ENCODE assay signal across 1 cellular context in the genomic region with DNA sequence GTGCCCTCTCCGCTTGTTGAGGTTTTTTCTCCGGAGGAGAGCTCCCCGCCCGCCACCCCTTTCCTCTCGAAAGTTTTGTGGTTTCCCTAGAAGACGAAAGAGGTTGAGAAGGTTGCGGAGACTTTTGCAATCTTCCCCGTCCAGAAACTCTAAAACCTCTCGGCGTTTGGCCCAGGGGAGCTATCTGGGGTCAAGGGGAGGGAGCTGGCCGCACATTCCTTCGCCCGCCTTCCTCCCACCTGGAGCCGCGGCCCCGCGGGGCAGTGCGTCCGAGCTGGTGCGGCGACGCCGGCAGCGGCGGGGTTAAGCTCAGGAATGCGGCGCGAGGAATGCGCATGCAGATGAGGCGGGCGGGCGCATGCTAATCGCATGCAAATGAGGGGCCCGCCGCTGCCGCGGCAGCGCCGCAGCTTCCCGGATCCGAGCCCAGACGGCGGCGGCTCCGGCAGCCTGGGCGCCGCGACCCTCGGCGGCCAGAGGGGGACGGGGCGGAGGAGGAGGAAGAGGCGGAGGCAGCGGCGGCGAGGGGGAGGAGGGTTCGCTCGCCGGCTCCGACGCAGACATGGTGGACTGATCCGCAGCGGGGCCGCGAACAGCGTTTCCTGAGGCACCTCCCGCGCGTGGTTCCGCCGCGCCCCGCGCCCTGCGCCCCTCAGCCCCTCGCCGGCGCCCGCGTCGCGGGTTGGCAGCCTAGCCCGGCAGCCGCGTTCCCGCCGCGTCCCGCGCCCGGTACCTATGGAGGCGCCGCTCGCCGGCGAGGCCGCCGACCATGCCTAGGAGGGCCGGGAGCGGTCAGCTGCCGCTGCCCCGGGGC.
TF ChIP-seq lines count a peak whose summit lies in the region.

A gene (plus strand): TSS at position 535 of the 814 bp plus-strand sequence. CDS start 235 bp downstream, at position 770.

TF ChIP-seq in HepG2, 621 proteins besides CTCF, POLR2A, EP300 and RAD21 (continued from another document and continues in another):
- TF ChIP-seq ZNF10 (CRISPR knock-in tag; IDR thresholded peaks at IDR 0.05; ENCODE audit: borderline replicate concordance, low read depth) (no peak), ZNF577 (CRISPR knock-in tag; IDR thresholded peaks at IDR 0.05; ENCODE audit: borderline replicate concordance, low read depth) (no peak), MBD4 (IDR thresholded peaks at IDR 0.05; ENCODE audit: borderline replicate concordance, low read length) (no peak), BORCS8-MEF2B (CRISPR knock-in tag; IDR thresholded peaks at IDR 0.05) (no peak), ZNF274 (CRISPR knock-in tag; IDR thresholded peaks at IDR 0.05) (no peak; the same call in 1 of the 2 replicates), REL (CRISPR knock-in tag; conservative IDR thresholded peaks at IDR 0.05) (no peak), KLF16 (CRISPR knock-in tag; IDR thresholded peaks at IDR 0.05) (0 out of 4 replicates have a peak, but pooled peaks of 1 of the 2 experiments have one; percentile 39), KDM2A (CRISPR knock-in tag; IDR thresholded peaks at IDR 0.05; ENCODE audit: borderline replicate concordance, low read depth) (peak; percentile 94), ATF1 (CRISPR knock-in tag; IDR thresholded peaks at IDR 0.05) (no peak), ZNF549 (CRISPR knock-in tag; IDR thresholded peaks at IDR 0.05) (no peak), ZNF510 (CRISPR knock-in tag; IDR thresholded peaks at IDR 0.05; ENCODE audit: low read depth) (no peak; the same call in 1 of the 2 replicates), SIX1 (CRISPR knock-in tag; IDR thresholded peaks at IDR 0.05; ENCODE audit: borderline replicate concordance) (no peak), PLRG1 (conservative IDR thresholded peaks at IDR 0.05) (no peak), KDM4B (CRISPR knock-in tag; IDR thresholded peaks at IDR 0.05) (0 out of 2 replicates have a peak, but pooled peaks have one; percentile 79), ZNF251 (CRISPR knock-in tag; IDR thresholded peaks at IDR 0.05) (no peak), ZNF652 (CRISPR knock-in tag; IDR thresholded peaks at IDR 0.05; ENCODE audit: borderline replicate concordance, low read depth) (peak; percentile 99), ZNF230 (CRISPR knock-in tag; IDR thresholded peaks at IDR 0.05) (no peak), ZNF136 (CRISPR knock-in tag; IDR thresholded peaks at IDR 0.05; ENCODE audit: low read depth) (no peak), NPAS2 (CRISPR knock-in tag; IDR thresholded peaks at IDR 0.05; ENCODE audit: borderline replicate concordance) (no peak), KLF11 (CRISPR knock-in tag; IDR thresholded peaks at IDR 0.05) (no peak), DPF2 (CRISPR knock-in tag; IDR thresholded peaks at IDR 0.05; ENCODE audit: borderline replicate concordance, low read depth) (no peak), ZNF34 (CRISPR knock-in tag; IDR thresholded peaks at IDR 0.05; ENCODE audit: borderline replicate concordance) (no peak; the same call in 1 of the 2 replicates), AGO2 (optimal IDR thresholded peaks at IDR 0.05; ENCODE audit: low read depth, low read length) (no peak), GLI4 (CRISPR knock-in tag; IDR thresholded peaks at IDR 0.05; ENCODE audit: borderline replicate concordance) (no peak), ZNF143 (CRISPR knock-in tag; IDR thresholded peaks at IDR 0.05) (no peak), TOPORS (CRISPR knock-in tag; IDR thresholded peaks at IDR 0.05) (peak; percentile 45; the same call in 1 of the 2 replicates), CHD4 (IDR thresholded peaks at IDR 0.05; ENCODE audit: borderline replicate concordance, low read length) (no peak), DMAP1 (CRISPR knock-in tag; IDR thresholded peaks at IDR 0.05) (no peak; the same call in 1 of the 2 replicates), KMT2A (CRISPR knock-in tag; IDR thresholded peaks at IDR 0.05) (no peak; the same call in 1 of the 2 replicates), ZNF292 (CRISPR knock-in tag; IDR thresholded peaks at IDR 0.05; ENCODE audit: borderline replicate concordance, low read depth) (no peak)
- TF ChIP-seq, protein P1, sequence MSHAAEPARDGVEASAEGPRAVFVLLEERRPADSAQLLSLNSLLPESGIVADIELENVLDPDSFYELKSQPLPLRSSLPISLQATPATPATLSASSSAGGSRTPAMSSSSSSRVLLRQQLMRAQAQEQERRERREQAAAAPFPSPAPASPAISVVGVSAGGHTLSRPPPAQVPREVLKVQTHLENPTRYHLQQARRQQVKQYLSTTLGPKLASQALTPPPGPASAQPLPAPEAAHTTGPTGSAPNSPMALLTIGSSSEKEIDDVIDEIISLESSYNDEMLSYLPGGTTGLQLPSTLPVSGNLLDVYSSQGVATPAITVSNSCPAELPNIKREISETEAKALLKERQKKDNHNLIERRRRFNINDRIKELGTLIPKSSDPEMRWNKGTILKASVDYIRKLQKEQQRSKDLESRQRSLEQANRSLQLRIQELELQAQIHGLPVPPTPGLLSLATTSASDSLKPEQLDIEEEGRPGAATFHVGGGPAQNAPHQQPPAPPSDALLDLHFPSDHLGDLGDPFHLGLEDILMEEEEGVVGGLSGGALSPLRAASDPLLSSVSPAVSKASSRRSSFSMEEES (CRISPR knock-in tag; IDR thresholded peaks at IDR 0.05) = no peak
- TF ChIP-seq, protein P2, sequence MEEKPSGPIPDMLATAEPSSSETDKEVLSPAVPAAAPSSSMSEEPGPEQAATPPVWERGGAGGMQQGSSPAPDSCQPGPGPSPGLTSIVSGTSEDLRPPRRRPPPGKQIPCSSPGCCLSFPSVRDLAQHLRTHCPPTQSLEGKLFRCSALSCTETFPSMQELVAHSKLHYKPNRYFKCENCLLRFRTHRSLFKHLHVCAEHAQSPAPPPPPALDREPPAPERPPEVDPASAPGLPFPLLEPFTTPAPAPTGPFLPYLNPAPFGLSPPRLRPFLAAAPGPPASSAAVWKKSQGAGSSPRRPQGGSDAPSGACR (CRISPR knock-in tag; IDR thresholded peaks at IDR 0.05) = no peak
- TF ChIP-seq, protein P3, sequence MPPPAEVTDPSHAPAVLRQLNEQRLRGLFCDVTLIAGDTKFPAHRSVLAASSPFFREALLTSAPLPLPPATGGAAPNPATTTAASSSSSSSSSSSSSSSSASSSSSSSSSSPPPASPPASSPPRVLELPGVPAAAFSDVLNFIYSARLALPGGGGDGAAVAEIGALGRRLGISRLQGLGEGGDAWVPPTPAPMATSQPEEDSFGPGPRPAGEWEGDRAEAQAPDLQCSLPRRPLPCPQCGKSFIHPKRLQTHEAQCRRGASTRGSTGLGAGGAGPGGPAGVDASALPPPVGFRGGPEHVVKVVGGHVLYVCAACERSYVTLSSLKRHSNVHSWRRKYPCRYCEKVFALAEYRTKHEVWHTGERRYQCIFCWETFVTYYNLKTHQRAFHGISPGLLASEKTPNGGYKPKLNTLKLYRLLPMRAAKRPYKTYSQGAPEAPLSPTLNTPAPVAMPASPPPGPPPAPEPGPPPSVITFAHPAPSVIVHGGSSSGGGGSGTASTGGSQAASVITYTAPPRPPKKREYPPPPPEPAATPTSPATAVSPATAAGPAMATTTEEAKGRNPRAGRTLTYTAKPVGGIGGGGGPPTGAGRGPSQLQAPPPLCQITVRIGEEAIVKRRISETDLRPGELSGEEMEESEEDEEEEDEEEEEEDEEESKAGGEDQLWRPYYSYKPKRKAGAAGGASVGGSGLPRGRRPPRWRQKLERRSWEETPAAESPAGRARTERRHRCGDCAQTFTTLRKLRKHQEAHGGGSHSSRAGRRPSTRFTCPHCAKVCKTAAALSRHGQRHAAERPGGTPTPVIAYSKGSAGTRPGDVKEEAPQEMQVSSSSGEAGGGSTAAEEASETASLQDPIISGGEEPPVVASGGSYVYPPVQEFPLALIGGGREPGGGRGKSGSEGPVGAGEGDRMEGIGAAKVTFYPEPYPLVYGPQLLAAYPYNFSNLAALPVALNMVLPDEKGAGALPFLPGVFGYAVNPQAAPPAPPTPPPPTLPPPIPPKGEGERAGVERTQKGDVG (CRISPR knock-in tag; IDR thresholded peaks at IDR 0.05; ENCODE audit: borderline replicate concordance) = peak; percentile 77; the same call in 1 of the 2 replicates
- TF ChIP-seq, protein P4, sequence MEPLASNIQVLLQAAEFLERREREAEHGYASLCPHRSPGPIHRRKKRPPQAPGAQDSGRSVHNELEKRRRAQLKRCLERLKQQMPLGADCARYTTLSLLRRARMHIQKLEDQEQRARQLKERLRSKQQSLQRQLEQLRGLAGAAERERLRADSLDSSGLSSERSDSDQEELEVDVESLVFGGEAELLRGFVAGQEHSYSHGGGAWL (CRISPR knock-in tag; IDR thresholded peaks at IDR 0.05) = peak; percentile 46
- TF ChIP-seq, protein P5, sequence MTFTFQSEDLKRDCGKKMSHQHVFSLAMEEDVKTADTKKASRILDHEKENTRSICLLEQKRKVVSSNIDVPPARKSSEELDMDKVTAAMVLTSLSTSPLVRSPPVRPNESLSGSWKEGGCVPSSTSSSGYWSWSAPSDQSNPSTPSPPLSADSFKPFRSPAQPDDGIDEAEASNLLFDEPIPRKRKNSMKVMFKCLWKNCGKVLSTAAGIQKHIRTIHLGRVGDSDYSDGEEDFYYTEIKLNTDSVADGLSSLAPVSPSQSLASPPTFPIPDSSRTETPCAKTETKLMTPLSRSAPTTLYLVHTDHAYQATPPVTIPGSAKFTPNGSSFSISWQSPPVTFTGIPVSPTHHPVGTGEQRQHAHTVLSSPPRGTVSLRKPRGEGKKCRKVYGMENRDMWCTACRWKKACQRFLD (CRISPR knock-in tag; IDR thresholded peaks at IDR 0.05; ENCODE audit: borderline replicate concordance) = no peak
- TF ChIP-seq, protein P6, sequence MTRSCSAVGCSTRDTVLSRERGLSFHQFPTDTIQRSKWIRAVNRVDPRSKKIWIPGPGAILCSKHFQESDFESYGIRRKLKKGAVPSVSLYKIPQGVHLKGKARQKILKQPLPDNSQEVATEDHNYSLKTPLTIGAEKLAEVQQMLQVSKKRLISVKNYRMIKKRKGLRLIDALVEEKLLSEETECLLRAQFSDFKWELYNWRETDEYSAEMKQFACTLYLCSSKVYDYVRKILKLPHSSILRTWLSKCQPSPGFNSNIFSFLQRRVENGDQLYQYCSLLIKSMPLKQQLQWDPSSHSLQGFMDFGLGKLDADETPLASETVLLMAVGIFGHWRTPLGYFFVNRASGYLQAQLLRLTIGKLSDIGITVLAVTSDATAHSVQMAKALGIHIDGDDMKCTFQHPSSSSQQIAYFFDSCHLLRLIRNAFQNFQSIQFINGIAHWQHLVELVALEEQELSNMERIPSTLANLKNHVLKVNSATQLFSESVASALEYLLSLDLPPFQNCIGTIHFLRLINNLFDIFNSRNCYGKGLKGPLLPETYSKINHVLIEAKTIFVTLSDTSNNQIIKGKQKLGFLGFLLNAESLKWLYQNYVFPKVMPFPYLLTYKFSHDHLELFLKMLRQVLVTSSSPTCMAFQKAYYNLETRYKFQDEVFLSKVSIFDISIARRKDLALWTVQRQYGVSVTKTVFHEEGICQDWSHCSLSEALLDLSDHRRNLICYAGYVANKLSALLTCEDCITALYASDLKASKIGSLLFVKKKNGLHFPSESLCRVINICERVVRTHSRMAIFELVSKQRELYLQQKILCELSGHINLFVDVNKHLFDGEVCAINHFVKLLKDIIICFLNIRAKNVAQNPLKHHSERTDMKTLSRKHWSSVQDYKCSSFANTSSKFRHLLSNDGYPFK (CRISPR knock-in tag; IDR thresholded peaks at IDR 0.05; ENCODE audit: borderline replicate concordance) = peak; percentile 59; the same call in 1 of the 2 replicates
- TF ChIP-seq, protein P7, sequence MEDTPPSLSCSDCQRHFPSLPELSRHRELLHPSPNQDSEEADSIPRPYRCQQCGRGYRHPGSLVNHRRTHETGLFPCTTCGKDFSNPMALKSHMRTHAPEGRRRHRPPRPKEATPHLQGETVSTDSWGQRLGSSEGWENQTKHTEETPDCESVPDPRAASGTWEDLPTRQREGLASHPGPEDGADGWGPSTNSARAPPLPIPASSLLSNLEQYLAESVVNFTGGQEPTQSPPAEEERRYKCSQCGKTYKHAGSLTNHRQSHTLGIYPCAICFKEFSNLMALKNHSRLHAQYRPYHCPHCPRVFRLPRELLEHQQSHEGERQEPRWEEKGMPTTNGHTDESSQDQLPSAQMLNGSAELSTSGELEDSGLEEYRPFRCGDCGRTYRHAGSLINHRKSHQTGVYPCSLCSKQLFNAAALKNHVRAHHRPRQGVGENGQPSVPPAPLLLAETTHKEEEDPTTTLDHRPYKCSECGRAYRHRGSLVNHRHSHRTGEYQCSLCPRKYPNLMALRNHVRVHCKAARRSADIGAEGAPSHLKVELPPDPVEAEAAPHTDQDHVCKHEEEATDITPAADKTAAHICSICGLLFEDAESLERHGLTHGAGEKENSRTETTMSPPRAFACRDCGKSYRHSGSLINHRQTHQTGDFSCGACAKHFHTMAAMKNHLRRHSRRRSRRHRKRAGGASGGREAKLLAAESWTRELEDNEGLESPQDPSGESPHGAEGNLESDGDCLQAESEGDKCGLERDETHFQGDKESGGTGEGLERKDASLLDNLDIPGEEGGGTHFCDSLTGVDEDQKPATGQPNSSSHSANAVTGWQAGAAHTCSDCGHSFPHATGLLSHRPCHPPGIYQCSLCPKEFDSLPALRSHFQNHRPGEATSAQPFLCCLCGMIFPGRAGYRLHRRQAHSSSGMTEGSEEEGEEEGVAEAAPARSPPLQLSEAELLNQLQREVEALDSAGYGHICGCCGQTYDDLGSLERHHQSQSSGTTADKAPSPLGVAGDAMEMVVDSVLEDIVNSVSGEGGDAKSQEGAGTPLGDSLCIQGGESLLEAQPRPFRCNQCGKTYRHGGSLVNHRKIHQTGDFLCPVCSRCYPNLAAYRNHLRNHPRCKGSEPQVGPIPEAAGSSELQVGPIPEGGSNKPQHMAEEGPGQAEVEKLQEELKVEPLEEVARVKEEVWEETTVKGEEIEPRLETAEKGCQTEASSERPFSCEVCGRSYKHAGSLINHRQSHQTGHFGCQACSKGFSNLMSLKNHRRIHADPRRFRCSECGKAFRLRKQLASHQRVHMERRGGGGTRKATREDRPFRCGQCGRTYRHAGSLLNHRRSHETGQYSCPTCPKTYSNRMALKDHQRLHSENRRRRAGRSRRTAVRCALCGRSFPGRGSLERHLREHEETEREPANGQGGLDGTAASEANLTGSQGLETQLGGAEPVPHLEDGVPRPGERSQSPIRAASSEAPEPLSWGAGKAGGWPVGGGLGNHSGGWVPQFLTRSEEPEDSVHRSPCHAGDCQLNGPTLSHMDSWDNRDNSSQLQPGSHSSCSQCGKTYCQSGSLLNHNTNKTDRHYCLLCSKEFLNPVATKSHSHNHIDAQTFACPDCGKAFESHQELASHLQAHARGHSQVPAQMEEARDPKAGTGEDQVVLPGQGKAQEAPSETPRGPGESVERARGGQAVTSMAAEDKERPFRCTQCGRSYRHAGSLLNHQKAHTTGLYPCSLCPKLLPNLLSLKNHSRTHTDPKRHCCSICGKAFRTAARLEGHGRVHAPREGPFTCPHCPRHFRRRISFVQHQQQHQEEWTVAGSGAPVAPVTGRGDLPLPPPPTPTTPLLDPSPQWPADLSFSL (CRISPR knock-in tag; IDR thresholded peaks at IDR 0.05) = no peak
- TF ChIP-seq, protein P8, sequence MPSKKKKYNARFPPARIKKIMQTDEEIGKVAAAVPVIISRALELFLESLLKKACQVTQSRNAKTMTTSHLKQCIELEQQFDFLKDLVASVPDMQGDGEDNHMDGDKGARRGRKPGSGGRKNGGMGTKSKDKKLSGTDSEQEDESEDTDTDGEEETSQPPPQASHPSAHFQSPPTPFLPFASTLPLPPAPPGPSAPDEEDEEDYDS (CRISPR knock-in tag; IDR thresholded peaks at IDR 0.05) = no peak; the same call in 1 of the 2 replicates
